Comparison of ENCODE assay signal across 24 cellular contexts in the genomic region with DNA sequence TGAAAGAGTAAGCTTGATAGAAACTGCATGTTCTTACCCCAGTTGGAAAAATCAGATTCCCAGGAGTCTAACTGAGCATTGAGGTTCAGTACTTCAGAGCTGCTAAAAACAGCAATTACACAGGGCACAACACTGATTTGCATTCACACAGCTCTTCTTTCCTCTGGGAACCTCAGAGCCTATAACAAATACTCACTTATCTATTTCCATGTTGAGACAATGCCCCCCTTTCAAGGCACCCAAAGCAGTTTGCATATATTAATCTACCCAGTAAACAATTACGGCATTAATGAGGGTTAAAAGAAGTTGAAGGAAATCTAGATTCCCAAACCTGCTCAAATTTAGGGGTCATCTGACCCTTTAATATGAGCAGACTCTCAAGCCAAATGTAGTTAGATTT.
DNase-seq lines count a peak whose midpoint lies in the region; ATAC-seq and TF ChIP-seq lines count a peak whose summit lies in the region.
"Had no signal": no experiment of that assay in that cellular context is flagged by ENCODE, and none has a peak within 500 bp of the region (broad histone marks: within the 10 kb centered on the region; RNA-seq: fewer than 3 reads in every experiment).

No MANE protein-coding gene starts in this region.

- DNase-seq in inferior parietal cortex (ENCODE audit: extremely low spot score) (peak; percentile 68), pons (ENCODE audit: low spot score) (peak; percentile 98), CD1c-positive myeloid dendritic cell (ENCODE audit: extremely low spot score) (no peak), NCI-H1930 (lab: John Stamatoyannopoulos, UW) (no peak), Peyer's patch (no peak)
- no peak for DNase-seq in activated CD8-positive, alpha-beta T cell treated with anti-CD3 and anti-CD28 coated beads for 36 hours
- DNase-seq: CD8-positive, alpha-beta memory T cell; H9; MM.1S; NCI-H1417; NCI-H1694 treated with DMSO at 0.1 percent for 48 hours; NCI-H2081 treated with DMSO at 0.1 percent for 48 hours; NCI-H2171; NCI-H226; NCI-H510A; NCI-H69; SHP77 treated with DMSO at 0.1 percent for 48 hours had no signal

- H3K4me3 ChIP-seq in Peyer's patch: no peak overlapping the region
- H3K4me3 ChIP-seq: GM23338 had no signal

- H3K4me3 Mint-ChIP-seq in activated CD8-positive, alpha-beta T cell treated with anti-CD3 and anti-CD28 coated beads for 36 hours: no peak overlapping the region
- H3K4me3 Mint-ChIP-seq: B cell; CD8-positive, alpha-beta memory T cell; GM23338; H9; IgD-negative memory B cell had no signal

- peak overlapping the region; percentile 94 for H3K27ac ChIP-seq in angular gyrus (ENCODE audit: low read depth, low read length)
- no peak overlapping the region for H3K27ac ChIP-seq in Peyer's patch
- H3K27ac ChIP-seq: C4-2B, KMS-11 had no signal

- no peaks in the 10 kb centered on the region for H3K9me3 ChIP-seq in Peyer's patch

- no peak for ATAC-seq in activated CD8-positive, alpha-beta T cell treated with anti-CD3 and anti-CD28 coated beads for 36 hours
- ATAC-seq: GM23338, Panc1 had no signal

- H3K27me3 Mint-ChIP-seq in activated CD8-positive, alpha-beta T cell treated with anti-CD3 and anti-CD28 coated beads for 36 hours: peaks cover 6% of the 10 kb centered on the region
- H3K27me3 Mint-ChIP-seq: IgD-negative memory B cell had no signal

- no peaks in the 10 kb centered on the region for H3K36me3 Mint-ChIP-seq in activated CD8-positive, alpha-beta T cell treated with anti-CD3 and anti-CD28 coated beads for 36 hours (ENCODE audit: low read depth)
- H3K36me3 Mint-ChIP-seq: CD8-positive, alpha-beta memory T cell; IgD-negative memory B cell had no signal

- no peak overlapping the region for H3K27ac Mint-ChIP-seq in activated CD8-positive, alpha-beta T cell treated with anti-CD3 and anti-CD28 coated beads for 36 hours
- H3K27ac Mint-ChIP-seq: B cell; CD8-positive, alpha-beta memory T cell; GM23338; H9; IgD-negative memory B cell had no signal

- intact Hi-C loops in activated CD8-positive, alpha-beta T cell treated with anti-CD3 and anti-CD28 coated beads for 36 hours (cut with micrococcal nuclease): no loop called here

- no peaks in the 10 kb centered on the region for H3K4me1 ChIP-seq in Peyer's patch

- peaks cover 7% of the 10 kb centered on the region for H3K9me3 Mint-ChIP-seq in activated CD8-positive, alpha-beta T cell treated with anti-CD3 and anti-CD28 coated beads for 36 hours

- POLR2A ChIA-PET in activated CD8-positive, alpha-beta T cell treated with anti-CD3 and anti-CD28 coated beads for 36 hours (lab: Charles Lee): no interaction called here

- H3K27me3 ChIP-seq in Peyer's patch: no peaks in the 10 kb centered on the region

- no peaks in the 10 kb centered on the region for H3K36me3 ChIP-seq in Peyer's patch

- TF ChIP-seq CTCF in activated CD8-positive, alpha-beta T cell treated with anti-CD3 and anti-CD28 coated beads for 36 hours (IDR thresholded peaks at IDR 0.05): no peak
- no peak for TF ChIP-seq CTCF in Peyer's patch (IDR thresholded peaks at IDR 0.05)

- H3K4me1 Mint-ChIP-seq in activated CD8-positive, alpha-beta T cell treated with anti-CD3 and anti-CD28 coated beads for 36 hours (ENCODE audit: low read depth): no peaks in the 10 kb centered on the region
- H3K4me1 Mint-ChIP-seq: B cell; CD8-positive, alpha-beta memory T cell; GM23338; H9; IgD-negative memory B cell had no signal

- CTCF ChIA-PET in activated CD8-positive, alpha-beta T cell treated with anti-CD3 and anti-CD28 coated beads for 36 hours (lab: Charles Lee): no interaction called here

- TF ChIP-seq POLR2A in Peyer's patch (IDR thresholded peaks at IDR 0.05): no peak

Comparison
In these comparisons a context has a peak if more than half of its experiments do, and no peak if none do; other contexts are left out.
1. DNase-seq: peak in inferior parietal cortex (single experiment) and pons (single experiment); none in CD1c-positive myeloid dendritic cell (single experiment), activated CD8-positive, alpha-beta T cell treated with anti-CD3 and anti-CD28 coated beads for 36 hours (single experiment), NCI-H1930 (0 of 2) and Peyer's patch (0 of 3).